Comparison of ENCODE assay signal across 29 cellular contexts in the genomic region with DNA sequence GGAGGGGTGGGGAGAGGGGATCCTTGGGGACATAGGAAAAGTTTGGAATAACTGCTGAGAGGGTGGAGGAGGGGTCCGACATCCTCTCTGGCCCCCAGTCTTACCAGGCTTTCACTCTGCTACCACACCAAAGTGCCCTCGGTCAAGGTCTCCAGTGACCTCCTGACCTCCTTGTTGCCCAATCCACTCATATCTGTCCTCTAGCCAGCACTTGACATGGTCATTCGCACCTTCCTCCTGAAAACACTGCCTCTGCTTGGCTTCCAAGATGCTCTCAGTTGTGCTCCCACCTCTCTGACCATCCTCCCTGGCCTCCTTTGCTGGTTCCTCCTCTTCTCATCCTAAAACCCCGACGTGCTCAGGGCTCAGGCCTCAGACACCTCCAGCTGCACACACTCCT.
"Had no signal": no experiment of that assay in that cellular context is flagged by ENCODE, and none has a peak within 500 bp of the region (broad histone marks: within the 10 kb centered on the region; RNA-seq: fewer than 3 reads in every experiment).

No MANE protein-coding gene starts in this region.

- H3K4me3 ChIP-seq: gastrocnemius medialis, hepatocyte, neural progenitor cell, pancreas, prostate gland, sigmoid colon, thoracic aorta had no signal

- H3K36me3 ChIP-seq: brain microvascular endothelial cell, gastrocnemius medialis, neural progenitor cell, pancreas, prostate gland, sigmoid colon, thoracic aorta had no signal

- H3K36me3 Mint-ChIP-seq: neural progenitor cell; stimulated activated effector memory CD8-positive, alpha-beta T cell treated with anti-CD3 and anti-CD28 coated beads, Interleukin-12 subunit alpha, Interleukin-12 subunit beta, amount 100 ng/mL, for 72 hours had no signal

- H3K27me3 ChIP-seq: hepatocyte, neural progenitor cell had no signal

- H3K27ac ChIP-seq: brain microvascular endothelial cell, epithelial cell of prostate, gastrocnemius medialis, hepatocyte, neural progenitor cell, pancreas, prostate gland, sigmoid colon, thoracic aorta, VCaP had no signal

- DNase-seq: activated CD4-positive, alpha-beta memory T cell treated with anti-CD3 and anti-CD28 coated beads for 36 hours; activated CD4-positive, alpha-beta T cell treated with anti-CD3 and anti-CD28 coated beads for 4 hours; activated gamma-delta T cell treated with Interleukin-2 at 50 U/mL for 16 hours; activated naive CD4-positive, alpha-beta T cell treated with anti-CD3 and anti-CD28 coated beads, Interleukin-2, amount 50 U/mL, for 16 hours; activated T-cell treated with anti-CD3 and anti-CD28 coated beads, Interleukin-2, amount 50 U/mL, for 4 hours; amniotic stem cell; brain microvascular endothelial cell; gastrocnemius medialis; islet precursor cell; left ventricle myocardium superior; mammary epithelial cell; naive B cell; pancreas; sigmoid colon; small intestine; stimulated activated CD4-positive, alpha-beta T cell treated with anti-CD3 and anti-CD28 coated beads, Interleukin-4, amount 100 ng/mL, for 24 hours; SW 1271; T-helper 9 cell; trophoblast cell had no signal

- ATAC-seq: activated T-cell treated with anti-CD3 and anti-CD28 coated beads, Interleukin-2, amount 50 U/mL, for 4 hours; activated T-helper 17 cell treated with anti-CD3 and anti-CD28 coated beads, Interleukin-2, amount 50 U/mL, for 72 hours; gastrocnemius medialis; left ventricle myocardium superior; pancreas; stimulated activated effector memory CD8-positive, alpha-beta T cell treated with anti-CD3 and anti-CD28 coated beads, Interleukin-12 subunit alpha, Interleukin-12 subunit beta, amount 100 ng/mL, for 72 hours had no signal

- H3K4me3 Mint-ChIP-seq: activated CD4-positive, alpha-beta memory T cell treated with anti-CD3 and anti-CD28 coated beads for 36 hours; activated T-cell treated with anti-CD3 and anti-CD28 coated beads, Interleukin-2, amount 50 U/mL, for 4 hours; activated T-helper 17 cell treated with anti-CD3 and anti-CD28 coated beads, Interleukin-2, amount 50 U/mL, for 72 hours; naive B cell; neural progenitor cell; stimulated activated effector memory CD8-positive, alpha-beta T cell treated with anti-CD3 and anti-CD28 coated beads, Interleukin-12 subunit alpha, Interleukin-12 subunit beta, amount 100 ng/mL, for 72 hours; stimulated activated naive CD8-positive, alpha-beta T cell treated with anti-CD3 and anti-CD28 coated beads, Interleukin-15, Interleukin-2, amounts not matched to agents 100 ng/mL and 50 ng/mL, for 24 hours; T-helper 1 cell treated with Interleukin-12 subunit alpha and Interleukin-12 subunit beta and Interleukin-4 antibody, amounts not matched to agents 30 μg/mL and 1 μg/mL, for 36 hours had no signal

- H3K27ac Mint-ChIP-seq: activated CD4-positive, alpha-beta memory T cell treated with anti-CD3 and anti-CD28 coated beads for 36 hours; activated T-helper 17 cell treated with anti-CD3 and anti-CD28 coated beads, Interleukin-2, amount 50 U/mL, for 72 hours; stimulated activated effector memory CD8-positive, alpha-beta T cell treated with anti-CD3 and anti-CD28 coated beads, Interleukin-12 subunit alpha, Interleukin-12 subunit beta, amount 100 ng/mL, for 72 hours; stimulated activated naive CD8-positive, alpha-beta T cell treated with anti-CD3 and anti-CD28 coated beads, Interleukin-15, Interleukin-2, amounts not matched to agents 100 ng/mL and 50 ng/mL, for 24 hours; T-helper 1 cell treated with Interleukin-12 subunit alpha and Interleukin-12 subunit beta and Interleukin-4 antibody, amounts not matched to agents 30 μg/mL and 1 μg/mL, for 36 hours had no signal

- H3K9me3 ChIP-seq: pancreas, prostate gland had no signal

- H3K4me1 Mint-ChIP-seq: activated T-helper 17 cell treated with anti-CD3 and anti-CD28 coated beads, Interleukin-2, amount 50 U/mL, for 72 hours; stimulated activated effector memory CD8-positive, alpha-beta T cell treated with anti-CD3 and anti-CD28 coated beads, Interleukin-12 subunit alpha, Interleukin-12 subunit beta, amount 100 ng/mL, for 72 hours had no signal

- H3K4me1 ChIP-seq: gastrocnemius medialis, neural progenitor cell, pancreas, prostate gland, sigmoid colon had no signal
